1 cellular context compared by ENCODE assay signal in genomic region chr16:4313563-4314531, GRCh38.
A peak's percentile ranks its signal among the peaks of the same experiment; 100 is the strongest.
TF ChIP-seq lines count a peak whose summit lies in the region.

No MANE protein-coding gene starts in this region.

TF ChIP-seq in K562, 482 proteins besides CTCF, POLR2A, EP300 and RAD21 (continued from another document and continues in another):
- TF ChIP-seq KLF6 (CRISPR knock-in tag; IDR thresholded peaks at IDR 0.05; ENCODE audit: borderline replicate concordance) (no peak), MED1 (CRISPR knock-in tag; IDR thresholded peaks at IDR 0.05; ENCODE audit: borderline replicate concordance) (no peak), SMARCA4 (IDR thresholded peaks at IDR 0.05) (no peak), ARID4B (CRISPR knock-in tag; IDR thresholded peaks at IDR 0.05) (0 out of 2 replicates have a peak, but pooled peaks have one; percentile 8), ZNF165 (CRISPR knock-in tag; IDR thresholded peaks at IDR 0.05; ENCODE audit: borderline replicate concordance) (no peak), ZNF655 (CRISPR knock-in tag; IDR thresholded peaks at IDR 0.05) (no peak), GABPB1 (CRISPR knock-in tag; IDR thresholded peaks at IDR 0.05) (peak; percentile 8; the same call in 1 of the 2 replicates), ZNF280B (CRISPR knock-in tag; IDR thresholded peaks at IDR 0.05) (no peak), MAFF (IDR thresholded peaks at IDR 0.05; ENCODE audit: low read length) (no peak), OTX1 (CRISPR knock-in tag; IDR thresholded peaks at IDR 0.05) (no peak), ZNF79 (CRISPR knock-in tag; IDR thresholded peaks at IDR 0.05; ENCODE audit: low read depth) (no peak), PRDM10 (IDR thresholded peaks at IDR 0.05; ENCODE audit: partially characterized antibody) (peak; percentile 30), GABPA (tag; conservative IDR thresholded peaks at IDR 0.05; ENCODE audit: low read depth) (no peak), ZNF436 (CRISPR knock-in tag; IDR thresholded peaks at IDR 0.05) (no peak), CHD4 (IDR thresholded peaks at IDR 0.05; ENCODE audit: insufficient read depth, insufficient replicate concordance, low read depth, low read length, poor library complexity, severe bottlenecking) (peak; percentile 97), CREB3L1 (IDR thresholded peaks at IDR 0.05; ENCODE audit: borderline replicate concordance, low read depth) (0 out of 2 replicates have a peak, but pooled peaks have one; percentile 30), ZBTB7A (IDR thresholded peaks at IDR 0.05; ENCODE audit: borderline replicate concordance, control insufficient read depth, low read depth, low read length) (peak; percentile 89), ZBTB34 (CRISPR knock-in tag; IDR thresholded peaks at IDR 0.05) (no peak), ZEB2 (IDR thresholded peaks at IDR 0.05) (peak; percentile 62; the same call in 1 of the 2 replicates), ZBTB17 (CRISPR knock-in tag; IDR thresholded peaks at IDR 0.05) (no peak), ZSCAN29 (IDR thresholded peaks at IDR 0.05) (no peak), ZNF408 (CRISPR knock-in tag; IDR thresholded peaks at IDR 0.05; ENCODE audit: low read depth) (no peak), MBD2 (IDR thresholded peaks at IDR 0.05; ENCODE audit: borderline replicate concordance, low read depth) (no peak), PPARD (CRISPR knock-in tag; IDR thresholded peaks at IDR 0.05) (no peak), MTF1 (CRISPR knock-in tag; IDR thresholded peaks at IDR 0.05; ENCODE audit: borderline replicate concordance) (no peak), BRD9 (IDR thresholded peaks at IDR 0.05; ENCODE audit: low read depth, partially characterized antibody) (no peak), CCNT2 (IDR thresholded peaks at IDR 0.05; ENCODE audit: borderline replicate concordance, extremely low read depth, insufficient read length, low read depth, low read length) (no peak), ZNF445 (CRISPR knock-in tag; IDR thresholded peaks at IDR 0.05; ENCODE audit: low read depth) (no peak), ZNF707 (CRISPR knock-in tag; conservative IDR thresholded peaks at IDR 0.05) (no peak), RB1 (IDR thresholded peaks at IDR 0.05; ENCODE audit: low read depth) (peak; percentile 67; the same call in 1 of the 2 replicates), HSF4 (CRISPR knock-in tag; IDR thresholded peaks at IDR 0.05; ENCODE audit: borderline replicate concordance) (no peak), FIP1L1 (IDR thresholded peaks at IDR 0.05; ENCODE audit: low read depth, low read length, poor library complexity, severe bottlenecking) (peak; percentile 61), EGR1 (conservative IDR thresholded peaks at IDR 0.05) (0 out of 2 replicates have a peak, but pooled peaks have one; percentile 1), ZBTB11 (CRISPR knock-in tag; IDR thresholded peaks at IDR 0.05) (peak in 2 of 3 experiments; percentile 46 to 48; a peak in 1 of 6 replicates), ZNF561 (CRISPR knock-in tag; conservative IDR thresholded peaks at IDR 0.05) (no peak), NKRF (IDR thresholded peaks at IDR 0.05; ENCODE audit: borderline replicate concordance) (no peak), DPF2 (IDR thresholded peaks at IDR 0.05) (no peak), VEZF1 (CRISPR knock-in tag; IDR thresholded peaks at IDR 0.05) (peak; percentile 45)
